Comparison of ENCODE assay signal across 23 cellular contexts in genomic region chr9:88251903-88252302, GRCh38.
"Had no signal": no experiment of that assay in that cellular context is flagged by ENCODE, and none has a peak within 500 bp of the region (broad histone marks: within the 10 kb centered on the region; RNA-seq: fewer than 3 reads in every experiment).

No MANE protein-coding gene starts in this region.

- DNase-seq: colonic mucosa; cortex of kidney; dermis blood vessel endothelial cell; dorsolateral prefrontal cortex; effector CD4-positive, alpha-beta T cell; effector CD8-positive, alpha-beta T cell; effector memory CD4-positive, alpha-beta T cell; effector memory CD8-positive, alpha-beta T cell; endodermal cell; erythroblast; esophagus squamous epithelium; foreskin fibroblast; foreskin keratinocyte; foreskin melanocyte; gastrocnemius medialis; glutamatergic neuron; head of caudate nucleus; heart left ventricle; heart right ventricle had no signal

- H3K9me3 ChIP-seq: colonic mucosa, gastrocnemius medialis had no signal

- H3K36me3 ChIP-seq: colonic mucosa, esophagus muscularis mucosa, esophagus squamous epithelium, gastrocnemius medialis, gastroesophageal sphincter, heart left ventricle, heart right ventricle had no signal

- H3K27ac ChIP-seq: colonic mucosa, coronary artery, dorsolateral prefrontal cortex, epithelial cell of prostate, esophagus muscularis mucosa, esophagus squamous epithelium, foreskin keratinocyte, gastrocnemius medialis, gastroesophageal sphincter, heart left ventricle, heart right ventricle had no signal

- H3K4me1 ChIP-seq: colonic mucosa, esophagus muscularis mucosa, esophagus squamous epithelium, foreskin keratinocyte, gastrocnemius medialis, gastroesophageal sphincter, heart left ventricle, heart right ventricle had no signal

- H3K4me3 ChIP-seq: colonic mucosa, coronary artery, dorsolateral prefrontal cortex, esophagus muscularis mucosa, esophagus squamous epithelium, gastrocnemius medialis, gastroesophageal sphincter, heart left ventricle, heart right ventricle had no signal
